ENCODE assay signal across 21 cellular contexts in the genomic region with DNA sequence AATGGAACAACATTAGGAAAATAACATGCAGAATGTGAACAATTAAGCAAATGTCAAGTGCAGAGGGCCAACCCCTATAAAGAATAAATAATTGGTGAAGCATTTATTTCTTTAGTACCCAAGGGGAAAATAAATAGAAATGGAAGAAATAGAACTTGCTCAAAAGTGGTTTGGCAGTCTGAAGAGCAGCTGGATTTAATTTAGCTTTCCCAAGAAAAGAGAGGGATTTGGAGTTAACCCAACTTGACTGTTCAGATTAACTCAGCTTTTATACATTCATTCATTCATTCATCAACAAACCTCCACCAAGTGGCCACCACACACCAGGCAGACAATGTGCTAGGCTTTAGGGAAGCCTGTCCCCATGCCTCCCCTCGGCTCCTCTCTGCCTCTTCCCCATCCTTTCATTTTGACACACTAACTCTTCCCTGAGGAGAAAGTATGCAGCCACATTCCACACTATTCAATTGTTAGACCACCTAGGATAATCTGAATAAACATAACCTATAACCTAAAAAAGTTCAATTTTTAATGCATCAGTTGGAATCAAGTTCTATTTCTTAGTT.
"Had no signal": no experiment of that assay in that cellular context is flagged by ENCODE, and none has a peak within 500 bp of the region (broad histone marks: within the 10 kb centered on the region; RNA-seq: fewer than 3 reads in every experiment).

No MANE protein-coding gene starts in this region.

- H3K4me3 Mint-ChIP-seq: activated CD4-positive, alpha-beta T cell treated with anti-CD3 and anti-CD28 coated beads, Interleukin-2, amount 10 ng/mL, durations not matched to agents 7 days and 5 days; activated naive CD4-positive, alpha-beta T cell treated with anti-CD3 and anti-CD28 coated beads, Interleukin-2, amount 10 ng/mL, durations not matched to agents 7 days and 5 days; activated T-helper 17 cell treated with anti-CD3 and anti-CD28 coated beads, Interleukin-2, amount 50 U/mL, for 72 hours; central memory CD8-positive, alpha-beta T cell; effector memory CD8-positive, alpha-beta T cell; neural crest cell had no signal

- H3K9me3 Mint-ChIP-seq: activated CD4-positive, alpha-beta T cell treated with anti-CD3 and anti-CD28 coated beads, Interleukin-2, amount 10 ng/mL, durations not matched to agents 7 days and 5 days; activated naive CD4-positive, alpha-beta T cell treated with anti-CD3 and anti-CD28 coated beads, Interleukin-2, amount 10 ng/mL, durations not matched to agents 7 days and 5 days; activated T-helper 17 cell treated with anti-CD3 and anti-CD28 coated beads, Interleukin-2, amount 50 U/mL, for 72 hours; central memory CD8-positive, alpha-beta T cell; effector memory CD8-positive, alpha-beta T cell had no signal

- H3K4me1 Mint-ChIP-seq: activated CD4-positive, alpha-beta T cell treated with anti-CD3 and anti-CD28 coated beads, Interleukin-2, amount 10 ng/mL, durations not matched to agents 7 days and 5 days; activated naive CD4-positive, alpha-beta T cell treated with anti-CD3 and anti-CD28 coated beads, Interleukin-2, amount 10 ng/mL, durations not matched to agents 7 days and 5 days; activated T-helper 17 cell treated with anti-CD3 and anti-CD28 coated beads, Interleukin-2, amount 50 U/mL, for 72 hours; brain; central memory CD8-positive, alpha-beta T cell; neural crest cell had no signal

- H3K9me3 ChIP-seq: adrenal gland, ovary, stomach, uterus had no signal

- H3K27ac ChIP-seq: adrenal gland, foreskin keratinocyte, ovary, stomach had no signal

- H3K27me3 ChIP-seq: adrenal gland, foreskin keratinocyte, ovary, stomach, uterus had no signal

- H3K27me3 Mint-ChIP-seq: activated naive CD4-positive, alpha-beta T cell treated with anti-CD3 and anti-CD28 coated beads, Interleukin-2, amount 10 ng/mL, durations not matched to agents 7 days and 5 days; activated T-helper 17 cell treated with anti-CD3 and anti-CD28 coated beads, Interleukin-2, amount 50 U/mL, for 72 hours; brain; central memory CD8-positive, alpha-beta T cell had no signal

- H3K4me3 ChIP-seq: adrenal gland, ovary, stomach, uterus had no signal

- H3K36me3 Mint-ChIP-seq: activated naive CD4-positive, alpha-beta T cell treated with anti-CD3 and anti-CD28 coated beads, Interleukin-2, amount 10 ng/mL, durations not matched to agents 7 days and 5 days; brain had no signal

- H3K4me1 ChIP-seq: adrenal gland, stomach, uterus had no signal

- H3K27ac Mint-ChIP-seq: activated CD4-positive, alpha-beta T cell treated with anti-CD3 and anti-CD28 coated beads, Interleukin-2, amount 10 ng/mL, durations not matched to agents 7 days and 5 days; activated naive CD4-positive, alpha-beta T cell treated with anti-CD3 and anti-CD28 coated beads, Interleukin-2, amount 10 ng/mL, durations not matched to agents 7 days and 5 days; activated T-helper 17 cell treated with anti-CD3 and anti-CD28 coated beads, Interleukin-2, amount 50 U/mL, for 72 hours; effector memory CD8-positive, alpha-beta T cell had no signal

- H3K36me3 ChIP-seq: adrenal gland, ovary, stomach, uterus had no signal

- DNase-seq: activated CD4-positive, alpha-beta T cell treated with anti-CD3 and anti-CD28 coated beads, Interleukin-2, amount 10 ng/mL, durations not matched to agents 7 days and 5 days; activated CD4-positive, CD25-positive, alpha-beta regulatory T cell; activated CD8-positive, alpha-beta memory T cell treated with anti-CD3 and anti-CD28 coated beads for 24 hours; activated naive CD4-positive, alpha-beta T cell treated with anti-CD3 and anti-CD28 coated beads, Interleukin-2, amount 10 ng/mL, durations not matched to agents 7 days and 5 days; activated T-cell treated with anti-CD3 and anti-CD28 coated beads for 4 hours; adrenal gland; cortex of kidney; effector memory CD8-positive, alpha-beta T cell; foreskin keratinocyte; head of caudate nucleus; left ventricle myocardium superior; ovary; stimulated activated CD4-positive, alpha-beta T cell treated with anti-CD3 and anti-CD28 coated beads, Interleukin-15, amount 100 ng/mL, for 24 hours; stimulated activated CD4-positive, alpha-beta T cell treated with anti-CD3 and anti-CD28 coated beads, Interleukin-4, amount 100 ng/mL, for 4 hours; stomach; T-helper 2 cell; uterus had no signal
